Comparison of ENCODE assay signal across 8 cellular contexts in the genomic region with DNA sequence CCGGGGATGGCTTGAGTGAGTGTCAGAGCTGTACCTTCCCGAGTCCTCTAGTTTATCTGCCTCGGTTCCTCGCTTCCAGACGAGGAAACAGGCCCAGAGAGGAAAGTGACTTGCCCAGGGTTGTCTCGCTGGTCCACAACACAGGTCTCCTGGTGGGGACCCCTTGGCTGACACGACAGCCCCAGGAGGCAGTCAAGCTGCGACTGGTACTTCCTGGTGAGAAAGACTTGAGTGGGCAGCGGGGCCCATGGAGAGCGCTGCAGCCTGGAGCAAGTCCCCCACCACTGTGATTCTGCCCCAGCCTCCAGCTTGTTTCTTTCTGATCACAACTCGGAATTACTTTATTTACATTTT. TPM values are rescaled to one million over a fixed set of nuclear protein-coding genes. Genes with fewer than 3 reads are reported as not detected.
A peak's percentile ranks its signal among the peaks of the same experiment; 100 is the strongest.
DNase-seq lines count a peak whose midpoint lies in the region; ATAC-seq and TF ChIP-seq lines count a peak whose summit lies in the region.

No MANE protein-coding gene starts in this region.

- peaks cover 9% of the 10 kb centered on the region; the same call in 1 of the 2 replicates for H3F3A ChIP-seq in DOHH2 (ENCODE audit: control insufficient read depth, insufficient read depth)

- no peaks in the 10 kb centered on the region for H4K20me1 ChIP-seq in DOHH2 (ENCODE audit: control insufficient read depth, insufficient read depth, low read depth, low read length)

- H3K9me3 ChIP-seq in DOHH2 (ENCODE audit: control insufficient read depth, insufficient read depth, low read length), result no peaks in the 10 kb centered on the region

- no peaks in the 10 kb centered on the region for H3K36me3 Mint-ChIP-seq in activated T-helper 1 cell treated with anti-CD3 and anti-CD28 coated beads, Interleukin-12 subunit alpha, Interleukin-12 subunit beta, Interleukin-2, Interleukin-4 antibody, amounts not matched to agents 30 ng/mL and 10 ng/mL and 1 ng/mL, durations not matched to agents 14 hours and 24 hours and 36 hours (ENCODE audit: low read depth)
- no peaks in the 10 kb centered on the region for H3K36me3 Mint-ChIP-seq in nephron (ENCODE audit: low read depth)

- intact Hi-C loops in activated T-helper 1 cell treated with anti-CD3 and anti-CD28 coated beads, Interleukin-12 subunit alpha, Interleukin-12 subunit beta, Interleukin-2, Interleukin-4 antibody, amounts not matched to agents 30 ng/mL and 10 ng/mL and 1 ng/mL, durations not matched to agents 14 hours and 24 hours and 36 hours (cut with micrococcal nuclease), result loop anchor here (1.0 to 2.0 kb wide), 2 partner anchors 23 to 58 kb away; a partner anchor contains a TSS

- ATAC-seq in HG02642 (IDR thresholded peaks at IDR 0.05; ENCODE audit: poor library complexity, unreplicated experiment), result peak; percentile 10

- H3K27me3 Mint-ChIP-seq in activated T-helper 1 cell treated with anti-CD3 and anti-CD28 coated beads, Interleukin-12 subunit alpha, Interleukin-12 subunit beta, Interleukin-2, Interleukin-4 antibody, amounts not matched to agents 30 ng/mL and 10 ng/mL and 1 ng/mL, durations not matched to agents 14 hours and 24 hours and 36 hours (ENCODE audit: insufficient read depth), result peaks cover 31% of the 10 kb centered on the region
- peaks cover 25% of the 10 kb centered on the region for H3K27me3 Mint-ChIP-seq in nephron (ENCODE audit: low read depth)

- peaks cover 21% of the 10 kb centered on the region for H3K4me1 ChIP-seq in DOHH2 (ENCODE audit: control insufficient read depth, low read length)

- H3K4me2 ChIP-seq in DOHH2 (ENCODE audit: low read length), result peak overlapping the region; percentile 89

- no peaks in the 10 kb centered on the region for H3K9me2 ChIP-seq in DOHH2 (replicated peaks; ENCODE audit: control insufficient read depth, low read length)

- DNase-seq in activated T-helper 1 cell treated with anti-CD3 and anti-CD28 coated beads, Interleukin-12 subunit alpha, Interleukin-12 subunit beta, Interleukin-2, Interleukin-4 antibody, amounts not matched to agents 30 ng/mL and 10 ng/mL and 1 ng/mL, durations not matched to agents 14 hours and 24 hours and 36 hours (ENCODE audit: low spot score), result no peak
- DNase-seq in GM13976 (ENCODE audit: low spot score) (no peak), LoVo (ENCODE audit: low spot score) (no peak), nucleus accumbens (lab: John Stamatoyannopoulos, UW) (no peak), anterior cingulate cortex (lab: John Stamatoyannopoulos, UW) (no peak)

- no peaks in the 10 kb centered on the region for H3K36me3 ChIP-seq in DOHH2 (ENCODE audit: control insufficient read depth, low read length)

- peak overlapping the region; percentile 85 for H3K4me3 Mint-ChIP-seq in activated T-helper 1 cell treated with anti-CD3 and anti-CD28 coated beads, Interleukin-12 subunit alpha, Interleukin-12 subunit beta, Interleukin-2, Interleukin-4 antibody, amounts not matched to agents 30 ng/mL and 10 ng/mL and 1 ng/mL, durations not matched to agents 14 hours and 24 hours and 36 hours
- peak overlapping the region; percentile 87 to 92 (median 88) for H3K4me3 Mint-ChIP-seq in nephron

- no peak overlapping the region for H3K27ac ChIP-seq in DOHH2 (ENCODE audit: low read depth, low read length)

- no peaks in the 10 kb centered on the region for H3K9me3 Mint-ChIP-seq in activated T-helper 1 cell treated with anti-CD3 and anti-CD28 coated beads, Interleukin-12 subunit alpha, Interleukin-12 subunit beta, Interleukin-2, Interleukin-4 antibody, amounts not matched to agents 30 ng/mL and 10 ng/mL and 1 ng/mL, durations not matched to agents 14 hours and 24 hours and 36 hours
- no peaks in the 10 kb centered on the region for H3K9me3 Mint-ChIP-seq in nephron

- TF ChIP-seq CTCF in DOHH2 (IDR thresholded peaks at IDR 0.05; ENCODE audit: low read depth, low read length, poor library complexity, severe bottlenecking) (no peak), nephron (IDR thresholded peaks at IDR 0.05; ENCODE audit: unreplicated experiment in 3 of 3) (no peak), GM13976 (IDR thresholded peaks at IDR 0.05; ENCODE audit: borderline replicate concordance, control extremely low read depth, extremely low read depth, insufficient read depth, missing control alignments) (no peak)

- H3K79me2 ChIP-seq in DOHH2 (ENCODE audit: control insufficient read depth, low read length), result peaks cover 8% of the 10 kb centered on the region

- peak overlapping the region; percentile 85 for H3K4me3 ChIP-seq in DOHH2 (ENCODE audit: low read length)

- in situ Hi-C loops in GM13976 (cut with MboI; ENCODE audit: low sequenced_read_pairs, unreplicated experiment), result no loop called here

- H3K27ac Mint-ChIP-seq in activated T-helper 1 cell treated with anti-CD3 and anti-CD28 coated beads, Interleukin-12 subunit alpha, Interleukin-12 subunit beta, Interleukin-2, Interleukin-4 antibody, amounts not matched to agents 30 ng/mL and 10 ng/mL and 1 ng/mL, durations not matched to agents 14 hours and 24 hours and 36 hours, result no peak overlapping the region
- no peak overlapping the region for H3K27ac Mint-ChIP-seq in nephron

- peaks cover 10% of the 10 kb centered on the region for H3K27me3 ChIP-seq in DOHH2 (ENCODE audit: control insufficient read depth, low read length)

- peaks cover 28% of the 10 kb centered on the region for H3K4me1 Mint-ChIP-seq in activated T-helper 1 cell treated with anti-CD3 and anti-CD28 coated beads, Interleukin-12 subunit alpha, Interleukin-12 subunit beta, Interleukin-2, Interleukin-4 antibody, amounts not matched to agents 30 ng/mL and 10 ng/mL and 1 ng/mL, durations not matched to agents 14 hours and 24 hours and 36 hours (ENCODE audit: low read depth)
- H3K4me1 Mint-ChIP-seq in nephron, result peaks cover 10% of the 10 kb centered on the region

RNA-seq across cellular contexts. Expression of a gene that starts 0.6 kb away (rescaled TPM):
- total RNA-seq in activated T-helper 1 cell treated with anti-CD3 and anti-CD28 coated beads, Interleukin-12 subunit alpha, Interleukin-12 subunit beta, Interleukin-2, Interleukin-4 antibody, amounts not matched to agents 30 ng/mL and 10 ng/mL and 1 ng/mL, durations not matched to agents 14 hours and 24 hours and 36 hours, result 6.4 and 10.3 TPM in 2 replicates

RNA-seq across cellular contexts. Expression of a gene that starts 24.5 kb away (rescaled TPM):
- 317 and 318 TPM in 2 replicates for total RNA-seq in activated T-helper 1 cell treated with anti-CD3 and anti-CD28 coated beads, Interleukin-12 subunit alpha, Interleukin-12 subunit beta, Interleukin-2, Interleukin-4 antibody, amounts not matched to agents 30 ng/mL and 10 ng/mL and 1 ng/mL, durations not matched to agents 14 hours and 24 hours and 36 hours

RNA-seq across cellular contexts. Expression of a gene that starts 56.1 kb away (rescaled TPM):
- total RNA-seq in activated T-helper 1 cell treated with anti-CD3 and anti-CD28 coated beads, Interleukin-12 subunit alpha, Interleukin-12 subunit beta, Interleukin-2, Interleukin-4 antibody, amounts not matched to agents 30 ng/mL and 10 ng/mL and 1 ng/mL, durations not matched to agents 14 hours and 24 hours and 36 hours, result not detected in 2 replicates

RNA-seq across cellular contexts. Expression of a gene that starts 57.3 kb away (rescaled TPM):
- 1.2 and 1.4 TPM in 2 replicates for total RNA-seq in activated T-helper 1 cell treated with anti-CD3 and anti-CD28 coated beads, Interleukin-12 subunit alpha, Interleukin-12 subunit beta, Interleukin-2, Interleukin-4 antibody, amounts not matched to agents 30 ng/mL and 10 ng/mL and 1 ng/mL, durations not matched to agents 14 hours and 24 hours and 36 hours
